Comparison of ENCODE assay signal across 8 cellular contexts in the genomic region with DNA sequence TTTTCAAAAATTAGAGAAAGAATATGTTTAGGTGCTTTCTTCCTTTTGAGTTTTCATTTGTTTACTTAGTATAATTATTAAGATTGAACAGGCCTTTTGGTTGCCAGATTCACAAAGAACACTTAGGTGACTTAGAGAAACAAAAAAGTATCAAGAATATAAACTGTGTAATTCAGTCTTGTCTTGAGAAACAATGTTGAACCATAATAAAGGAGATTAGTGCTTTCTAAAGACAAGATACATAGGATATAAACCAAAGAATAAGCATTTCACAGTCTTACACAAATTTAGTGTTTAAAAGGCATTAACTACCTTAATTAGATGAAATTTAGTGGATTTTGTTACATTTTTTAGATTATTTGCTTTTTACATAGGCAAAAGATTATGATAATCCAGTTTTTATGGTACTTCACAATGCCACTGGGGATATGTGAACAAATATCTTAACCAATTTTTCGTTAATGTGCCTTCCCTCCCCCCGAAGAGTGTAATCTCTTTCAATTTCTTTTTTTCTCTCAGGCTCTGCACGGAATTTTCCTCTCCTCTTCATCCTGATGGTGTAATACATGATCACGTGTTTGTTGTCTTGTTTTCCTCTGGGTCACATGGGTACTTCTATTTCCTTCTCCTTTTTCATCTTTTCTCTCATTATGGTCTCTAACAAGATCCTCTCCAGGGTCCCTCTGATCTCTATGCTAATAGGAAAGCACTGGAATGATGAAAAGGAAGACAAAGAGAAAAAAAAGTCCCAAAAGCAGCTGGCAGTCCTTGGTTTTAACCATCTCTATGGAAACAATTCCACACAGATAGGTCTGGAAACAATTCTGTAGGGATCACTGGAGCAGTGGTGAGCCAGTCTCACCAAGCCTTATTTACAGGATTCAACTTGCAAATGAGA. TPM values are rescaled to one million over a fixed set of nuclear protein-coding genes. Genes with fewer than 3 reads are reported as not detected.
DNase-seq lines count a peak whose midpoint lies in the region; ATAC-seq and TF ChIP-seq lines count a peak whose summit lies in the region.

No MANE protein-coding gene starts in this region.

- 0 out of 2 replicates have a peak, but pooled peaks cover 5% of the 10 kb centered on the region for H3K36me3 ChIP-seq in iPS-20b (ENCODE audit: insufficient read depth, low read depth, low read length)
- H3K36me3 ChIP-seq in CD8-positive, alpha-beta T cell (ENCODE audit: insufficient read depth, low read length) = no peaks in the 10 kb centered on the region

- H3K36me3 Mint-ChIP-seq in T-helper 2 cell treated with Interferon-gamma antibody and Interleukin-4, amounts not matched to agents 5 μg/mL and 100 μg/mL, for 36 hours (ENCODE audit: low read depth) = peaks cover 10% of the 10 kb centered on the region
- peaks cover 12% of the 10 kb centered on the region for H3K36me3 Mint-ChIP-seq in CD8-positive, alpha-beta T cell

- H3K9me3 ChIP-seq in iPS-20b (ENCODE audit: insufficient read depth, low read depth, low read length) = no peaks in the 10 kb centered on the region
- H3K9me3 ChIP-seq in CD8-positive, alpha-beta T cell (ENCODE audit: low read length) = no peaks in the 10 kb centered on the region

- no peak for DNase-seq in T-helper 2 cell treated with Interferon-gamma antibody and Interleukin-4, amounts not matched to agents 5 μg/mL and 100 μg/mL, for 36 hours (ENCODE audit: low spot score)
- DNase-seq in T-helper 2 cell (no peak), NCI-H2107 treated with DMSO at 0.1 percent for 48 hours (lab: John Stamatoyannopoulos, UW; ENCODE audit: unreplicated experiment) (peak; percentile 79), amniotic epithelial cell (ENCODE audit: low read depth) (peak; percentile 76), KG1 (lab: John Stamatoyannopoulos, UW) (no peak)
- no peak for DNase-seq in stimulated activated naive CD8-positive, alpha-beta T cell treated with anti-CD3 and anti-CD28 coated beads, Interleukin-15, amount 100 ng/mL, for 72 hours
- DNase-seq in CD8-positive, alpha-beta T cell = no peak

- H3K4me3 ChIP-seq in iPS-20b (ENCODE audit: low read length) = 0 out of 2 replicates have a peak overlapping the region, but pooled peaks have one; percentile 6
- no peak overlapping the region for H3K4me3 ChIP-seq in CD8-positive, alpha-beta T cell (ENCODE audit: low read depth, low read length)

- no peak overlapping the region for H3K27ac ChIP-seq in iPS-20b (ENCODE audit: low read length)
- no peak overlapping the region for H3K27ac ChIP-seq in CD8-positive, alpha-beta T cell (ENCODE audit: low read depth, low read length)

- H3K9ac ChIP-seq in iPS-20b (ENCODE audit: low read depth, low read length) = peak overlapping the region; percentile 67; the same call in 1 of the 2 replicates

- H3K27me3 Mint-ChIP-seq in T-helper 2 cell treated with Interferon-gamma antibody and Interleukin-4, amounts not matched to agents 5 μg/mL and 100 μg/mL, for 36 hours (ENCODE audit: low read depth) = no peaks in the 10 kb centered on the region
- H3K27me3 Mint-ChIP-seq in stimulated activated naive CD8-positive, alpha-beta T cell treated with anti-CD3 and anti-CD28 coated beads, Interleukin-15, amount 100 ng/mL, for 72 hours = no peaks in the 10 kb centered on the region
- peaks cover 2% of the 10 kb centered on the region for H3K27me3 Mint-ChIP-seq in CD8-positive, alpha-beta T cell (ENCODE audit: low read depth)

- POLR2A ChIA-PET in CD8-positive, alpha-beta T cell (lab: Charles Lee) = no interaction called here

- H3K9me3 Mint-ChIP-seq in T-helper 2 cell treated with Interferon-gamma antibody and Interleukin-4, amounts not matched to agents 5 μg/mL and 100 μg/mL, for 36 hours = no peaks in the 10 kb centered on the region
- H3K9me3 Mint-ChIP-seq in stimulated activated naive CD8-positive, alpha-beta T cell treated with anti-CD3 and anti-CD28 coated beads, Interleukin-15, amount 100 ng/mL, for 72 hours = no peaks in the 10 kb centered on the region
- H3K9me3 Mint-ChIP-seq in CD8-positive, alpha-beta T cell = no peaks in the 10 kb centered on the region

- H3K27ac Mint-ChIP-seq in T-helper 2 cell treated with Interferon-gamma antibody and Interleukin-4, amounts not matched to agents 5 μg/mL and 100 μg/mL, for 36 hours = peak overlapping the region; percentile 60
- H3K27ac Mint-ChIP-seq in stimulated activated naive CD8-positive, alpha-beta T cell treated with anti-CD3 and anti-CD28 coated beads, Interleukin-15, amount 100 ng/mL, for 72 hours = peak overlapping the region in 1 of 2 donors; percentile 1
- no peak overlapping the region for H3K27ac Mint-ChIP-seq in CD8-positive, alpha-beta T cell

- peaks cover 9% of the 10 kb centered on the region; the same call in 1 of the 2 replicates for H3K4me1 ChIP-seq in iPS-20b (ENCODE audit: insufficient read depth, low read length)
- H3K4me1 ChIP-seq in CD8-positive, alpha-beta T cell (ENCODE audit: insufficient read depth, low read length) = peaks cover 5% of the 10 kb centered on the region

- H3K4me3 Mint-ChIP-seq in T-helper 2 cell treated with Interferon-gamma antibody and Interleukin-4, amounts not matched to agents 5 μg/mL and 100 μg/mL, for 36 hours = peak overlapping the region; percentile 49
- H3K4me3 Mint-ChIP-seq in stimulated activated naive CD8-positive, alpha-beta T cell treated with anti-CD3 and anti-CD28 coated beads, Interleukin-15, amount 100 ng/mL, for 72 hours = peak overlapping the region; percentile 34 to 35
- no peak overlapping the region for H3K4me3 Mint-ChIP-seq in CD8-positive, alpha-beta T cell

- no peak for TF ChIP-seq CTCF in CD8-positive, alpha-beta T cell (IDR thresholded peaks at IDR 0.05)

- intact Hi-C loops in CD8-positive, alpha-beta T cell (cut with DNase I, micrococcal nuclease) = no loop called here

- no peaks in the 10 kb centered on the region for H3K27me3 ChIP-seq in iPS-20b (ENCODE audit: insufficient read depth, low read length)
- no peaks in the 10 kb centered on the region for H3K27me3 ChIP-seq in CD8-positive, alpha-beta T cell (ENCODE audit: insufficient read depth, low read length)

- CTCF ChIA-PET in CD8-positive, alpha-beta T cell (lab: Charles Lee) = no interaction called here

- no peak for ATAC-seq in stimulated activated naive CD8-positive, alpha-beta T cell treated with anti-CD3 and anti-CD28 coated beads, Interleukin-15, amount 100 ng/mL, for 72 hours
- ATAC-seq in CD8-positive, alpha-beta T cell = no peak

- H3K4me1 Mint-ChIP-seq in T-helper 2 cell treated with Interferon-gamma antibody and Interleukin-4, amounts not matched to agents 5 μg/mL and 100 μg/mL, for 36 hours (ENCODE audit: low read depth) = peaks cover 18% of the 10 kb centered on the region
- H3K4me1 Mint-ChIP-seq in stimulated activated naive CD8-positive, alpha-beta T cell treated with anti-CD3 and anti-CD28 coated beads, Interleukin-15, amount 100 ng/mL, for 72 hours = peaks cover 29% of the 10 kb centered on the region
- peaks cover 16% of the 10 kb centered on the region for H3K4me1 Mint-ChIP-seq in CD8-positive, alpha-beta T cell (ENCODE audit: low read depth)

RNA-seq across cellular contexts. Expression of gene HNRNPH3, which starts 3.7 kb away (rescaled TPM):
- total RNA-seq in CD8-positive, alpha-beta T cell = 100 to 1,000 TPM; 242 to 255 TPM

RNA-seq across cellular contexts. Expression of gene PBLD, which starts 4.6 kb away (rescaled TPM):
- total RNA-seq in CD8-positive, alpha-beta T cell = 1 to 10 TPM; 1.5 to 2.3 TPM

Comparison
In these comparisons a context has a peak if more than half of its experiments do, and no peak if none do; other contexts are left out.
1. DNase-seq: peak in NCI-H2107 treated with DMSO at 0.1 percent for 48 hours (single experiment) and amniotic epithelial cell (single experiment); none in T-helper 2 cell treated with Interferon-gamma antibody and Interleukin-4, amounts not matched to agents 5 μg/mL and 100 μg/mL, for 36 hours (single experiment), T-helper 2 cell (0 of 5), stimulated activated naive CD8-positive, alpha-beta T cell treated with anti-CD3 and anti-CD28 coated beads, Interleukin-15, amount 100 ng/mL, for 72 hours (0 of 2), CD8-positive, alpha-beta T cell (0 of 7) and KG1 (single experiment).